In the genomic region with DNA sequence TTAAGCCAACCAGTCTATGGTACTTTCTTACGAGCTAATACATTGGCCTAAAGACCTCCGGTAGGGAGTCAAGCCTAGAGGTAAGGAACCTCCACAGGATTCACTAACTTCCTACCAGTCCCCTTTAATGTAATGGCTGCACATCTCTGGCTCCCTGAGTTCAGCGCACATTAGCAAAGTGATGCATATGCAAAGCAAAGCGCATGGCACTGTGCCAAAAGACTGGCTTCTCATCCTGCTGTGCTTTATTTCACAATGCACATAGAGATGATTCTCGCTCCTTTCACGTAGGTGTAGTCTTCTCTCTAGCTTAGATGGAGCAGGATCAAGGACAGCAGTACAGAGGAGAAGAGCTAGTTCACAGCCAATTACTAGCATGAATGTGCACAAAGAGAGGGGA, we compare ENCODE assay signal across 33 cellular contexts. TPM values are rescaled to one million over a fixed set of nuclear protein-coding genes. Genes with fewer than 3 reads are reported as not detected.
DNase-seq lines count a peak whose midpoint lies in the region; ATAC-seq and TF ChIP-seq lines count a peak whose summit lies in the region.
"Had no signal": no experiment of that assay in that cellular context is flagged by ENCODE, and none has a peak within 500 bp of the region (broad histone marks: within the 10 kb centered on the region; RNA-seq: fewer than 3 reads in every experiment).

No MANE protein-coding gene starts in this region.

- CTCF ChIA-PET in activated CD4-positive, alpha-beta T cell treated with anti-CD3 and anti-CD28 coated beads for 36 hours (lab: Charles Lee) = no interaction called here
- CTCF ChIA-PET in activated CD4-positive, alpha-beta T cell treated with anti-CD3 and anti-CD28 coated beads, Interleukin-2, amount 10 ng/mL, durations not matched to agents 7 days and 5 days (lab: Charles Lee) = no interaction called here

- TF ChIP-seq CTCF in fibroblast of mammary gland (conservative IDR thresholded peaks at IDR 0.05; ENCODE audit: control insufficient read depth, insufficient read depth, low read depth, low read length) = no peak

- H3K4me1 Mint-ChIP-seq in activated CD4-positive, alpha-beta T cell treated with anti-CD3 and anti-CD28 coated beads for 36 hours = peaks cover 25% of the 10 kb centered on the region
- peaks cover 18% of the 10 kb centered on the region for H3K4me1 Mint-ChIP-seq in activated CD4-positive, alpha-beta T cell treated with anti-CD3 and anti-CD28 coated beads, Interleukin-2, amount 10 ng/mL, durations not matched to agents 7 days and 5 days
- H3K4me1 Mint-ChIP-seq: nephron progenitor cell had no signal

- ATAC-seq in activated CD4-positive, alpha-beta T cell treated with anti-CD3 and anti-CD28 coated beads for 36 hours = no peak
- no peak for ATAC-seq in GM21423 (IDR thresholded peaks at IDR 0.05; ENCODE audit: unreplicated experiment)
- no peak for ATAC-seq in HG02678 (IDR thresholded peaks at IDR 0.05; ENCODE audit: unreplicated experiment)
- ATAC-seq: HCT116, lower lobe of right lung, SK-N-SH treated with all-trans-retinoic acid at 6 μM for 48 hours, T-helper 17 cell had no signal

- intact Hi-C loops in activated CD4-positive, alpha-beta T cell treated with anti-CD3 and anti-CD28 coated beads for 36 hours (cut with DNase I, micrococcal nuclease) = loop anchor here (5.0 to 10.0 kb wide), 3 partner anchors 73 to 1036 kb away; a partner anchor contains a TSS

- no peak overlapping the region for H3K4me3 ChIP-seq in fibroblast of mammary gland (ENCODE audit: control insufficient read depth, low read depth, low read length)
- H3K4me3 ChIP-seq: lower lobe of right lung, ovary, stomach, tibial artery had no signal

- peak; percentile 20 for DNase-seq in activated CD4-positive, alpha-beta T cell treated with anti-CD3 and anti-CD28 coated beads for 36 hours
- DNase-seq in activated CD4-positive, alpha-beta T cell treated with anti-CD3 and anti-CD28 coated beads, Interleukin-2, amount 10 ng/mL, durations not matched to agents 7 days and 5 days = no peak
- DNase-seq in NCI-H526 (lab: John Stamatoyannopoulos, UW) (peak; percentile 83 to 93), fibroblast of mammary gland (ENCODE audit: low read depth) (peak; percentile 36), ecto neural progenitor cell (ENCODE audit: low spot score) (no peak)
- DNase-seq: activated gamma-delta T cell treated with Interleukin-2 at 50 U/mL for 16 hours; activated T-cell treated with anti-CD3 and anti-CD28 coated beads, Interleukin-2, amount 50 U/mL, for 1 hour; C1 segment of cervical spinal cord; Caco-2; DND-41; glutamatergic neuron; KG1; lower lobe of right lung; MM.1S; NCI-H1694 treated with DMSO at 0.1 percent for 48 hours; NCI-H2227 treated with DMSO at 0.1 percent for 48 hours; NCI-H82; nephron progenitor cell; small intestine; stimulated activated CD4-positive, alpha-beta T cell treated with anti-CD3 and anti-CD28 coated beads, Interleukin-1b, Interleukin-23, amount 100 ng/mL, for 48 hours; stimulated activated CD8-positive, alpha-beta memory T cell treated with anti-CD3 and anti-CD28 coated beads, Interleukin-4, amount 100 ng/mL, for 48 hours; stomach; T-helper 17 cell; tibial artery had no signal

- POLR2A ChIA-PET in activated CD4-positive, alpha-beta T cell treated with anti-CD3 and anti-CD28 coated beads for 36 hours (lab: Charles Lee) = no interaction called here
- POLR2A ChIA-PET in activated CD4-positive, alpha-beta T cell treated with anti-CD3 and anti-CD28 coated beads, Interleukin-2, amount 10 ng/mL, durations not matched to agents 7 days and 5 days (lab: Charles Lee) = no interaction called here

- no peaks in the 10 kb centered on the region for H3K9me3 Mint-ChIP-seq in activated CD4-positive, alpha-beta T cell treated with anti-CD3 and anti-CD28 coated beads for 36 hours (ENCODE audit: low read depth)
- H3K9me3 Mint-ChIP-seq in activated CD4-positive, alpha-beta T cell treated with anti-CD3 and anti-CD28 coated beads, Interleukin-2, amount 10 ng/mL, durations not matched to agents 7 days and 5 days = no peaks in the 10 kb centered on the region
- H3K9me3 Mint-ChIP-seq: nephron progenitor cell had no signal

- H3K36me3 Mint-ChIP-seq in activated CD4-positive, alpha-beta T cell treated with anti-CD3 and anti-CD28 coated beads for 36 hours (ENCODE audit: low read depth) = peaks cover 6% of the 10 kb centered on the region
- H3K36me3 Mint-ChIP-seq in activated CD4-positive, alpha-beta T cell treated with anti-CD3 and anti-CD28 coated beads, Interleukin-2, amount 10 ng/mL, durations not matched to agents 7 days and 5 days (ENCODE audit: low read depth) = no peaks in the 10 kb centered on the region

- H3K27me3 Mint-ChIP-seq in activated CD4-positive, alpha-beta T cell treated with anti-CD3 and anti-CD28 coated beads for 36 hours = no peaks in the 10 kb centered on the region
- H3K27me3 Mint-ChIP-seq in activated CD4-positive, alpha-beta T cell treated with anti-CD3 and anti-CD28 coated beads, Interleukin-2, amount 10 ng/mL, durations not matched to agents 7 days and 5 days = no peaks in the 10 kb centered on the region
- H3K27me3 Mint-ChIP-seq: T-helper 17 cell had no signal

- no peak overlapping the region for H3K4me3 Mint-ChIP-seq in activated CD4-positive, alpha-beta T cell treated with anti-CD3 and anti-CD28 coated beads for 36 hours
- no peak overlapping the region for H3K4me3 Mint-ChIP-seq in activated CD4-positive, alpha-beta T cell treated with anti-CD3 and anti-CD28 coated beads, Interleukin-2, amount 10 ng/mL, durations not matched to agents 7 days and 5 days
- H3K4me3 Mint-ChIP-seq: nephron progenitor cell, T-helper 17 cell had no signal

- no peak overlapping the region for H3K27ac Mint-ChIP-seq in activated CD4-positive, alpha-beta T cell treated with anti-CD3 and anti-CD28 coated beads for 36 hours
- no peak overlapping the region for H3K27ac Mint-ChIP-seq in activated CD4-positive, alpha-beta T cell treated with anti-CD3 and anti-CD28 coated beads, Interleukin-2, amount 10 ng/mL, durations not matched to agents 7 days and 5 days
- H3K27ac Mint-ChIP-seq: nephron progenitor cell, T-helper 17 cell had no signal

RNA-seq across cellular contexts. Expression of a gene that starts 14.6 kb away (rescaled TPM):
- total RNA-seq in activated CD4-positive, alpha-beta T cell treated with anti-CD3 and anti-CD28 coated beads for 36 hours = under 1 TPM; 0.61 to 0.62 TPM
- under 1 TPM; 0.17 to 0.21 TPM for total RNA-seq in activated CD4-positive, alpha-beta T cell treated with anti-CD3 and anti-CD28 coated beads, Interleukin-2, amount 10 ng/mL, durations not matched to agents 7 days and 5 days
- total RNA-seq: dermis microvascular lymphatic vessel endothelial cell, endothelial cell of umbilical vein, HT1080, OCI-LY7 had no signal

RNA-seq across cellular contexts. Expression of a gene that starts 58.8 kb away (rescaled TPM):
- 10 to 100 TPM; 13.3 to 17.7 TPM for total RNA-seq in activated CD4-positive, alpha-beta T cell treated with anti-CD3 and anti-CD28 coated beads for 36 hours
- 10 to 100 TPM; 23.0 to 24.4 TPM for total RNA-seq in activated CD4-positive, alpha-beta T cell treated with anti-CD3 and anti-CD28 coated beads, Interleukin-2, amount 10 ng/mL, durations not matched to agents 7 days and 5 days

Comparison
In these comparisons a context has a peak if more than half of its experiments do, and no peak if none do; other contexts are left out.
1. DNase-seq: peak in activated CD4-positive, alpha-beta T cell treated with anti-CD3 and anti-CD28 coated beads for 36 hours (single experiment), NCI-H526 (2 of 2) and fibroblast of mammary gland (single experiment); none in activated CD4-positive, alpha-beta T cell treated with anti-CD3 and anti-CD28 coated beads, Interleukin-2, amount 10 ng/mL, durations not matched to agents 7 days and 5 days (single experiment) and ecto neural progenitor cell (single experiment).